Comparison of ENCODE assay signal across 8 cellular contexts in genomic region chr10:72691470-72692056, GRCh38. TPM values are rescaled to one million over a fixed set of nuclear protein-coding genes. Genes with fewer than 3 reads are reported as not detected.
DNase-seq lines count a peak whose midpoint lies in the region; ATAC-seq and TF ChIP-seq lines count a peak whose summit lies in the region.

No MANE protein-coding gene starts in this region.

- no peaks in the 10 kb centered on the region for H3K9me3 Mint-ChIP-seq in effector memory CD8-positive, alpha-beta T cell
- H3K9me3 Mint-ChIP-seq in nephron progenitor cell, result no peaks in the 10 kb centered on the region

- DNase-seq in cardiac muscle cell (ENCODE audit: low read depth in 1 of 2, low spot score in 1 of 2), result no peak
- no peak for DNase-seq in Right ventricle myocardium inferior (ENCODE audit: missing footprints)
- no peak for DNase-seq in Peyer's patch
- no peak for DNase-seq in effector memory CD8-positive, alpha-beta T cell
- no peak for DNase-seq in nephron progenitor cell
- DNase-seq in activated CD4-positive, CD25-positive, alpha-beta regulatory T cell (lab: John Stamatoyannopoulos, UW), result no peak

- no peaks in the 10 kb centered on the region for H3K36me3 ChIP-seq in cardiac muscle cell
- H3K36me3 ChIP-seq in Peyer's patch, result no peaks in the 10 kb centered on the region

- H3K4me3 ChIP-seq in cardiac muscle cell, result peak overlapping the region; percentile 92
- peak overlapping the region; percentile 71 to 96 (median 86) for H3K4me3 ChIP-seq in Peyer's patch

- H3K4me1 Mint-ChIP-seq in effector memory CD8-positive, alpha-beta T cell (ENCODE audit: low read depth in 2 of 2), result peaks cover 15 to 24% of the 10 kb centered on the region in 2 donors
- peaks cover 39% of the 10 kb centered on the region for H3K4me1 Mint-ChIP-seq in nephron progenitor cell

- H3K36me3 Mint-ChIP-seq in effector memory CD8-positive, alpha-beta T cell (ENCODE audit: insufficient read depth), result peaks cover 3% of the 10 kb centered on the region
- H3K36me3 Mint-ChIP-seq in nephron progenitor cell (ENCODE audit: low read depth), result no peaks in the 10 kb centered on the region

- H3K27ac Mint-ChIP-seq in effector memory CD8-positive, alpha-beta T cell, result peak overlapping the region; percentile 59 to 74
- H3K27ac Mint-ChIP-seq in nephron progenitor cell, result no peak overlapping the region

- H3K4me1 ChIP-seq in cardiac muscle cell (ENCODE audit: low read depth) (peaks cover 10% of the 10 kb centered on the region), Peyer's patch (peaks cover 0 to 19% (median 2%) of the 10 kb centered on the region in 4 donors)

- H3K4me3 Mint-ChIP-seq in effector memory CD8-positive, alpha-beta T cell, result peak overlapping the region; percentile 78 to 85
- H3K4me3 Mint-ChIP-seq in nephron progenitor cell, result peak overlapping the region; percentile 79

- no peak for TF ChIP-seq CTCF in cardiac muscle cell (IDR thresholded peaks at IDR 0.05; ENCODE audit: low read depth, low read length)
- no peak for TF ChIP-seq CTCF in Peyer's patch (IDR thresholded peaks at IDR 0.05)
- no peak for TF ChIP-seq CTCF in nephron progenitor cell (IDR thresholded peaks at IDR 0.05)

- no peaks in the 10 kb centered on the region for H3K9me3 ChIP-seq in cardiac muscle cell (ENCODE audit: low read depth)
- no peaks in the 10 kb centered on the region for H3K9me3 ChIP-seq in Peyer's patch

- TF ChIP-seq POLR2A in Peyer's patch (IDR thresholded peaks at IDR 0.05), result no peak

- no peak overlapping the region for H3K27ac ChIP-seq in cardiac muscle cell
- peak overlapping the region; percentile 89 to 99 (median 96) for H3K27ac ChIP-seq in Peyer's patch

- H3K27me3 ChIP-seq in cardiac muscle cell, result no peaks in the 10 kb centered on the region
- no peaks in the 10 kb centered on the region for H3K27me3 ChIP-seq in Peyer's patch

- ATAC-seq in Right ventricle myocardium inferior (no peak), HG03039 (IDR thresholded peaks at IDR 0.05; ENCODE audit: unreplicated experiment) (no peak), HG03139 (IDR thresholded peaks at IDR 0.05; ENCODE audit: unreplicated experiment) (no peak)
- ATAC-seq in effector memory CD8-positive, alpha-beta T cell (replicated peaks), result no peak

- peaks cover 8 to 9% of the 10 kb centered on the region in 2 donors for H3K27me3 Mint-ChIP-seq in effector memory CD8-positive, alpha-beta T cell
- no peaks in the 10 kb centered on the region for H3K27me3 Mint-ChIP-seq in nephron progenitor cell (ENCODE audit: low read depth, poor library complexity)

- intact Hi-C loops in Right ventricle myocardium inferior (cut with DNase I), result loop anchor here (2.0 to 5.0 kb wide), 2 partner anchors 64 to 143 kb away; partner anchors contain the start of gene MICU1

RNA-seq across cellular contexts. Expression of gene MCU, which starts 0.4 kb away (rescaled TPM):
- total RNA-seq in cardiac muscle cell, result 14.9 and 22.8 TPM in 2 replicates
- 19.2 and 22.8 TPM in 2 replicates for polyA plus RNA-seq in cardiac muscle cell
- 15.1 TPM for total RNA-seq in Right ventricle myocardium inferior
- 10 to 100 TPM; 44.6 to 65.8 (median 52.9) TPM for total RNA-seq in Peyer's patch
